ENCODE assay signal across 25 cellular contexts in the genomic region with DNA sequence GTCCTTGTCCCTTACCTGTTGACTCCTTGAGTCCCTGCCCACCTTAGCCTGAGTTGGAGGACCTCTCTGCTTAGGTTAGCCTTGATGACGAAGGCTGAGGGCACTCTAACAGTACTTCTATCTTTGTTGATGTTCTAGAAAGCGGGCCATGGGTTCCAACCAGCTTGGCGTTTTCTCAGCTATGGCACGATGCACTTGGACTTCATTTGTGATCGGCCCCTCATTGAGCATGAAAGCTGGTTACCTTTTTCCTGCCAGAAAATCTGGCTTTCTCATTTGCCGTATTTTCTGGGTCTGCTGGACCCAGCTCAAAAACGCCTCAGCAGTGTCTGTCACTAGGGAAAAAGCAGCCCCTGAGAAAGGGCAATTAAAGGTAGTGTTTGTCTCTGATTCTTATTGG.
"Had no signal": no experiment of that assay in that cellular context is flagged by ENCODE, and none has a peak within 500 bp of the region (broad histone marks: within the 10 kb centered on the region; RNA-seq: fewer than 3 reads in every experiment).

No MANE protein-coding gene starts in this region.

- H3K4me3 ChIP-seq: stomach, suprapubic skin, testis, thoracic aorta, thyroid gland, tibial artery, tibial nerve, transverse colon, upper lobe of left lung, upper lobe of right lung, uterus, vagina had no signal

- H3K4me1 ChIP-seq: stomach, suprapubic skin, testis, thyroid gland, tibial artery, tibial nerve, transverse colon, upper lobe of left lung, upper lobe of right lung, uterus, vagina had no signal

- ATAC-seq: stimulated activated effector memory CD8-positive, alpha-beta T cell treated with anti-CD3 and anti-CD28 coated beads, Interleukin-12 subunit alpha, Interleukin-12 subunit beta, amount 100 ng/mL, for 72 hours; stimulated activated memory B cell treated with anti-CD40 and anti-IgM and Interleukin-4, amounts not matched to agents 10 μg/mL and 1 μg/mL and 100 μg/mL, for 72 hours; stimulated activated naive B cell treated with anti-CD40 and anti-IgM and Interleukin-4, amounts not matched to agents 10 μg/mL and 1 μg/mL and 100 μg/mL, for 72 hours; stimulated activated naive CD8-positive, alpha-beta T cell treated with anti-CD3 and anti-CD28 coated beads, Interleukin-15, amount 100 ng/mL, for 72 hours; stimulated activated naive CD8-positive, alpha-beta T cell treated with anti-CD3 and anti-CD28 coated beads, Interleukin-15, Interleukin-2, amounts not matched to agents 100 U/mL and 50 U/mL, for 24 hours had no signal

- H3K9me3 ChIP-seq: stomach, suprapubic skin, testis, thoracic aorta, thyroid gland, tibial artery, tibial nerve, transverse colon, upper lobe of left lung, upper lobe of right lung, uterus, vagina had no signal

- H3K27ac ChIP-seq: stomach, suprapubic skin, testis, thoracic aorta, thyroid gland, tibial artery, tibial nerve, transverse colon, upper lobe of left lung, upper lobe of right lung, uterus, vagina had no signal

- DNase-seq: stimulated activated CD4-positive, alpha-beta T cell treated with anti-CD3 and anti-CD28 coated beads, Interleukin-2, amount 100 ng/mL, for 24 hours; stimulated activated CD4-positive, alpha-beta T cell treated with anti-CD3 and anti-CD28 coated beads, Interleukin-2, amount 100 ng/mL, for 48 hours; stimulated activated CD4-positive, alpha-beta T cell treated with anti-CD3 and anti-CD28 coated beads, Interleukin-4, amount 100 ng/mL, for 1 hour; stimulated activated CD4-positive, alpha-beta T cell treated with anti-CD3 and anti-CD28 coated beads, Interleukin-4, amount 100 ng/mL, for 24 hours; stimulated activated CD4-positive, alpha-beta T cell treated with anti-CD3 and anti-CD28 coated beads, Interleukin-4, amount 100 ng/mL, for 4 hours; stimulated activated CD8-positive, alpha-beta memory T cell treated with anti-CD3 and anti-CD28 coated beads, Interleukin-4, amount 100 ng/mL, for 48 hours; stimulated activated naive B cell treated with anti-CD40 and anti-IgM and Interleukin-4, amounts not matched to agents 10 μg/mL and 1 μg/mL and 100 μg/mL, for 72 hours; stimulated activated naive CD4-positive, alpha-beta T cell; stimulated activated naive CD4-positive, alpha-beta T cell treated with Interleukin-2 at 50 U/mL for 16 hours; stimulated activated naive CD8-positive, alpha-beta T cell treated with anti-CD3 and anti-CD28 coated beads, Interleukin-15, amount 100 ng/mL, for 72 hours; stimulated activated naive CD8-positive, alpha-beta T cell treated with anti-CD3 and anti-CD28 coated beads, Interleukin-15, Interleukin-2, amounts not matched to agents 100 U/mL and 50 U/mL, for 24 hours; testis; thyroid gland; tibial artery; transverse colon; upper lobe of left lung; upper lobe of right lung; uterus had no signal

- H3K27me3 ChIP-seq: stomach, suprapubic skin, testis, thyroid gland, tibial artery, tibial nerve, transverse colon, upper lobe of left lung, upper lobe of right lung, uterus, vagina had no signal

- H3K36me3 ChIP-seq: stomach, suprapubic skin, thoracic aorta, thyroid gland, tibial artery, tibial nerve, transverse colon, upper lobe of left lung, upper lobe of right lung, uterus, vagina had no signal
